1 cellular context compared by ENCODE assay signal in the genomic region with DNA sequence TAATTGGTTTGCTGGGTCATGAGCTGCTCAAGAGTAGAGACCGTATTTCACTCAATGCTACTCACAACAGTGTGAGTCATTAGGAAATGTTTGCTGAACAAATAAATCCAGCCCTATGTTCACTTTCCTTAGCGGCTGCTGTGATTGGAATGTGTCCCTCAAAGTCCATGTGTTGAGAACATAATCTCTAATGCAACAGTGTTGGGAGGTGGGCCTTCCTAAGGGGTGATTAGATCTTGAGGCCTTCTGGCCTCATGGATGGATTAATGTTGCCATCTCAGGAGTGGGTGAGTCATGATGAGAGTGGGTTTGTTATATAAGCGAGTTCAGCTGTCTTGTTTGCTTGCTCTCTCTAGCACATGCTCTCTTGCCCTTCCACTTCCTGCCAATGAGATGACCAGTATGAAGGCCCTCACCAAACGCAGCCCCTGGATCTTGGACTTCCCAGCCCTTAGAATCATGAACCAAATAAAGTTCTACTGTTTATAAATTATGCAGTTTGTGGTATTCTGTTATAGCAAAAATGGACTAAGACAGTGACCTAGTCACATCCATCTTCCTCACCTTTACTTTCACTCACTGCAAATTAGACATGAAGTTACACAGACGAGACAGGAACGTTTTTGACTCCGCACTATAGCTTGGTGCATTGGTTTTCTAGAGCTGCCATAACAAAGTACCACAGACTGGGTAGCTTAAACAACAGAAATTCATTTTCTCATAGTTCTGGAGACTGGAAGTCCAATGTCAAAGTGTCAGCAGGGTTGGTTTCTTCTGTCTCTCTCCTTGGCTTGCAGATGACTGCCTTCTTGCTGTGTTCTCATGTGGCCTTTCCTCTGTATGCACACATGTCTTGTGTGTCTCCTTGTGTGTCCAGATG.
TF ChIP-seq lines count a peak whose summit lies in the region.

No MANE protein-coding gene starts in this region.

TF ChIP-seq in HepG2, 621 proteins besides CTCF, POLR2A, EP300 and RAD21 (continued from another document and continues in another):
- TF ChIP-seq, protein P1, sequence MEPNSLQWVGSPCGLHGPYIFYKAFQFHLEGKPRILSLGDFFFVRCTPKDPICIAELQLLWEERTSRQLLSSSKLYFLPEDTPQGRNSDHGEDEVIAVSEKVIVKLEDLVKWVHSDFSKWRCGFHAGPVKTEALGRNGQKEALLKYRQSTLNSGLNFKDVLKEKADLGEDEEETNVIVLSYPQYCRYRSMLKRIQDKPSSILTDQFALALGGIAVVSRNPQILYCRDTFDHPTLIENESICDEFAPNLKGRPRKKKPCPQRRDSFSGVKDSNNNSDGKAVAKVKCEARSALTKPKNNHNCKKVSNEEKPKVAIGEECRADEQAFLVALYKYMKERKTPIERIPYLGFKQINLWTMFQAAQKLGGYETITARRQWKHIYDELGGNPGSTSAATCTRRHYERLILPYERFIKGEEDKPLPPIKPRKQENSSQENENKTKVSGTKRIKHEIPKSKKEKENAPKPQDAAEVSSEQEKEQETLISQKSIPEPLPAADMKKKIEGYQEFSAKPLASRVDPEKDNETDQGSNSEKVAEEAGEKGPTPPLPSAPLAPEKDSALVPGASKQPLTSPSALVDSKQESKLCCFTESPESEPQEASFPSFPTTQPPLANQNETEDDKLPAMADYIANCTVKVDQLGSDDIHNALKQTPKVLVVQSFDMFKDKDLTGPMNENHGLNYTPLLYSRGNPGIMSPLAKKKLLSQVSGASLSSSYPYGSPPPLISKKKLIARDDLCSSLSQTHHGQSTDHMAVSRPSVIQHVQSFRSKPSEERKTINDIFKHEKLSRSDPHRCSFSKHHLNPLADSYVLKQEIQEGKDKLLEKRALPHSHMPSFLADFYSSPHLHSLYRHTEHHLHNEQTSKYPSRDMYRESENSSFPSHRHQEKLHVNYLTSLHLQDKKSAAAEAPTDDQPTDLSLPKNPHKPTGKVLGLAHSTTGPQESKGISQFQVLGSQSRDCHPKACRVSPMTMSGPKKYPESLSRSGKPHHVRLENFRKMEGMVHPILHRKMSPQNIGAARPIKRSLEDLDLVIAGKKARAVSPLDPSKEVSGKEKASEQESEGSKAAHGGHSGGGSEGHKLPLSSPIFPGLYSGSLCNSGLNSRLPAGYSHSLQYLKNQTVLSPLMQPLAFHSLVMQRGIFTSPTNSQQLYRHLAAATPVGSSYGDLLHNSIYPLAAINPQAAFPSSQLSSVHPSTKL (CRISPR knock-in tag; IDR thresholded peaks at IDR 0.05): peak; percentile 98
- TF ChIP-seq RFX3 (CRISPR knock-in tag; IDR thresholded peaks at IDR 0.05): no peak
- peak; percentile 8; the same call in 1 of the 2 replicates for TF ChIP-seq ZNF121 (CRISPR knock-in tag; IDR thresholded peaks at IDR 0.05)
- peak; percentile 33; the same call in 1 of the 2 replicates for TF ChIP-seq FOXK2 (IDR thresholded peaks at IDR 0.05)
- TF ChIP-seq CENPT (CRISPR knock-in tag; IDR thresholded peaks at IDR 0.05; ENCODE audit: low read depth): no peak
- TF ChIP-seq SETDB1 (CRISPR knock-in tag; IDR thresholded peaks at IDR 0.05; ENCODE audit: borderline replicate concordance): peak; percentile 73; the same call in 1 of the 2 replicates
- TF ChIP-seq, protein P2, sequence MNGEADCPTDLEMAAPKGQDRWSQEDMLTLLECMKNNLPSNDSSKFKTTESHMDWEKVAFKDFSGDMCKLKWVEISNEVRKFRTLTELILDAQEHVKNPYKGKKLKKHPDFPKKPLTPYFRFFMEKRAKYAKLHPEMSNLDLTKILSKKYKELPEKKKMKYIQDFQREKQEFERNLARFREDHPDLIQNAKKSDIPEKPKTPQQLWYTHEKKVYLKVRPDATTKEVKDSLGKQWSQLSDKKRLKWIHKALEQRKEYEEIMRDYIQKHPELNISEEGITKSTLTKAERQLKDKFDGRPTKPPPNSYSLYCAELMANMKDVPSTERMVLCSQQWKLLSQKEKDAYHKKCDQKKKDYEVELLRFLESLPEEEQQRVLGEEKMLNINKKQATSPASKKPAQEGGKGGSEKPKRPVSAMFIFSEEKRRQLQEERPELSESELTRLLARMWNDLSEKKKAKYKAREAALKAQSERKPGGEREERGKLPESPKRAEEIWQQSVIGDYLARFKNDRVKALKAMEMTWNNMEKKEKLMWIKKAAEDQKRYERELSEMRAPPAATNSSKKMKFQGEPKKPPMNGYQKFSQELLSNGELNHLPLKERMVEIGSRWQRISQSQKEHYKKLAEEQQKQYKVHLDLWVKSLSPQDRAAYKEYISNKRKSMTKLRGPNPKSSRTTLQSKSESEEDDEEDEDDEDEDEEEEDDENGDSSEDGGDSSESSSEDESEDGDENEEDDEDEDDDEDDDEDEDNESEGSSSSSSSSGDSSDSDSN (CRISPR knock-in tag; IDR thresholded peaks at IDR 0.05): peak; percentile 67
- no peak for TF ChIP-seq ZNF567 (CRISPR knock-in tag; IDR thresholded peaks at IDR 0.05; ENCODE audit: borderline replicate concordance)
- TF ChIP-seq PHF21A (CRISPR knock-in tag; IDR thresholded peaks at IDR 0.05): peak; percentile 96
- TF ChIP-seq, protein P3, sequence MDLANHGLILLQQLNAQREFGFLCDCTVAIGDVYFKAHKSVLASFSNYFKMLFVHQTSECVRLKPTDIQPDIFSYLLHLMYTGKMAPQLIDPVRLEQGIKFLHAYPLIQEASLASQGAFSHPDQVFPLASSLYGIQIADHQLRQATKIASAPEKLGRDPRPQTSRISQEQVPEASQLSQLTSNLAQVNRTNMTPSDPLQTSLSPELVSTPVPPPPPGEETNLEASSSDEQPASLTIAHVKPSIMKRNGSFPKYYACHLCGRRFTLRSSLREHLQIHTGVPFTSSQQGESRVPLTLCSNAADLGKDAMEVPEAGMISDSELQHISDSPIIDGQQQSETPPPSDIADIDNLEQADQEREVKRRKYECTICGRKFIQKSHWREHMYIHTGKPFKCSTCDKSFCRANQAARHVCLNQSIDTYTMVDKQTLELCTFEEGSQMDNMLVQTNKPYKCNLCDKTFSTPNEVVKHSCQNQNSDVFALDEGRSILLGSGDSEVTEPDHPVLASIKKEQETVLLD (CRISPR knock-in tag; IDR thresholded peaks at IDR 0.05; ENCODE audit: low read depth): no peak
- TF ChIP-seq, protein P4, sequence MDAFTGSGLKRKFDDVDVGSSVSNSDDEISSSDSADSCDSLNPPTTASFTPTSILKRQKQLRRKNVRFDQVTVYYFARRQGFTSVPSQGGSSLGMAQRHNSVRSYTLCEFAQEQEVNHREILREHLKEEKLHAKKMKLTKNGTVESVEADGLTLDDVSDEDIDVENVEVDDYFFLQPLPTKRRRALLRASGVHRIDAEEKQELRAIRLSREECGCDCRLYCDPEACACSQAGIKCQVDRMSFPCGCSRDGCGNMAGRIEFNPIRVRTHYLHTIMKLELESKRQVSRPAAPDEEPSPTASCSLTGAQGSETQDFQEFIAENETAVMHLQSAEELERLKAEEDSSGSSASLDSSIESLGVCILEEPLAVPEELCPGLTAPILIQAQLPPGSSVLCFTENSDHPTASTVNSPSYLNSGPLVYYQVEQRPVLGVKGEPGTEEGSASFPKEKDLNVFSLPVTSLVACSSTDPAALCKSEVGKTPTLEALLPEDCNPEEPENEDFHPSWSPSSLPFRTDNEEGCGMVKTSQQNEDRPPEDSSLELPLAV (CRISPR knock-in tag; conservative IDR thresholded peaks at IDR 0.05; ENCODE audit: low read depth): no peak
- peak; percentile 95 for TF ChIP-seq RXRB (CRISPR knock-in tag; IDR thresholded peaks at IDR 0.05; ENCODE audit: borderline replicate concordance)
- TF ChIP-seq ZFP36L1 (CRISPR knock-in tag; IDR thresholded peaks at IDR 0.05): no peak
- TF ChIP-seq, protein P5, sequence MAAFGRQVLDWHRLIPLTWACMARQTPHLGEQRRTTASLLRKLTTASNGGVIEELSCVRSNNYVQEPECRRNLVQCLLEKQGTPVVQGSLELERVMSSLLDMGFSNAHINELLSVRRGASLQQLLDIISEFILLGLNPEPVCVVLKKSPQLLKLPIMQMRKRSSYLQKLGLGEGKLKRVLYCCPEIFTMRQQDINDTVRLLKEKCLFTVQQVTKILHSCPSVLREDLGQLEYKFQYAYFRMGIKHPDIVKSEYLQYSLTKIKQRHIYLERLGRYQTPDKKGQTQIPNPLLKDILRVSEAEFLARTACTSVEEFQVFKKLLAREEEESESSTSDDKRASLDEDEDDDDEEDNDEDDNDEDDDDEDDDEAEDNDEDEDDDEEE (CRISPR knock-in tag; IDR thresholded peaks at IDR 0.05): no peak
- peak; percentile 81 for TF ChIP-seq ZFP1 (CRISPR knock-in tag; IDR thresholded peaks at IDR 0.05)
- no peak for TF ChIP-seq MTF2 (CRISPR knock-in tag; IDR thresholded peaks at IDR 0.05; ENCODE audit: borderline replicate concordance)
- TF ChIP-seq, protein P6, sequence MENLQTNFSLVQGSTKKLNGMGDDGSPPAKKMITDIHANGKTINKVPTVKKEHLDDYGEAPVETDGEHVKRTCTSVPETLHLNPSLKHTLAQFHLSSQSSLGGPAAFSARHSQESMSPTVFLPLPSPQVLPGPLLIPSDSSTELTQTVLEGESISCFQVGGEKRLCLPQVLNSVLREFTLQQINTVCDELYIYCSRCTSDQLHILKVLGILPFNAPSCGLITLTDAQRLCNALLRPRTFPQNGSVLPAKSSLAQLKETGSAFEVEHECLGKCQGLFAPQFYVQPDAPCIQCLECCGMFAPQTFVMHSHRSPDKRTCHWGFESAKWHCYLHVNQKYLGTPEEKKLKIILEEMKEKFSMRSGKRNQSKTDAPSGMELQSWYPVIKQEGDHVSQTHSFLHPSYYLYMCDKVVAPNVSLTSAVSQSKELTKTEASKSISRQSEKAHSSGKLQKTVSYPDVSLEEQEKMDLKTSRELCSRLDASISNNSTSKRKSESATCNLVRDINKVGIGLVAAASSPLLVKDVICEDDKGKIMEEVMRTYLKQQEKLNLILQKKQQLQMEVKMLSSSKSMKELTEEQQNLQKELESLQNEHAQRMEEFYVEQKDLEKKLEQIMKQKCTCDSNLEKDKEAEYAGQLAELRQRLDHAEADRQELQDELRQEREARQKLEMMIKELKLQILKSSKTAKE (CRISPR knock-in tag; IDR thresholded peaks at IDR 0.05; ENCODE audit: borderline replicate concordance): peak; percentile 83
- TF ChIP-seq ZFAT (CRISPR knock-in tag; conservative IDR thresholded peaks at IDR 0.05): no peak
- no peak for TF ChIP-seq ZNF234 (CRISPR knock-in tag; conservative IDR thresholded peaks at IDR 0.05)
- TF ChIP-seq ISX (CRISPR knock-in tag; conservative IDR thresholded peaks at IDR 0.05): no peak
- TF ChIP-seq HDAC1 (CRISPR knock-in tag; IDR thresholded peaks at IDR 0.05): peak; percentile 96
- 0 out of 2 replicates have a peak, but pooled peaks have one; percentile 21 for TF ChIP-seq ZNF30 (CRISPR knock-in tag; IDR thresholded peaks at IDR 0.05)
- TF ChIP-seq, protein P7, sequence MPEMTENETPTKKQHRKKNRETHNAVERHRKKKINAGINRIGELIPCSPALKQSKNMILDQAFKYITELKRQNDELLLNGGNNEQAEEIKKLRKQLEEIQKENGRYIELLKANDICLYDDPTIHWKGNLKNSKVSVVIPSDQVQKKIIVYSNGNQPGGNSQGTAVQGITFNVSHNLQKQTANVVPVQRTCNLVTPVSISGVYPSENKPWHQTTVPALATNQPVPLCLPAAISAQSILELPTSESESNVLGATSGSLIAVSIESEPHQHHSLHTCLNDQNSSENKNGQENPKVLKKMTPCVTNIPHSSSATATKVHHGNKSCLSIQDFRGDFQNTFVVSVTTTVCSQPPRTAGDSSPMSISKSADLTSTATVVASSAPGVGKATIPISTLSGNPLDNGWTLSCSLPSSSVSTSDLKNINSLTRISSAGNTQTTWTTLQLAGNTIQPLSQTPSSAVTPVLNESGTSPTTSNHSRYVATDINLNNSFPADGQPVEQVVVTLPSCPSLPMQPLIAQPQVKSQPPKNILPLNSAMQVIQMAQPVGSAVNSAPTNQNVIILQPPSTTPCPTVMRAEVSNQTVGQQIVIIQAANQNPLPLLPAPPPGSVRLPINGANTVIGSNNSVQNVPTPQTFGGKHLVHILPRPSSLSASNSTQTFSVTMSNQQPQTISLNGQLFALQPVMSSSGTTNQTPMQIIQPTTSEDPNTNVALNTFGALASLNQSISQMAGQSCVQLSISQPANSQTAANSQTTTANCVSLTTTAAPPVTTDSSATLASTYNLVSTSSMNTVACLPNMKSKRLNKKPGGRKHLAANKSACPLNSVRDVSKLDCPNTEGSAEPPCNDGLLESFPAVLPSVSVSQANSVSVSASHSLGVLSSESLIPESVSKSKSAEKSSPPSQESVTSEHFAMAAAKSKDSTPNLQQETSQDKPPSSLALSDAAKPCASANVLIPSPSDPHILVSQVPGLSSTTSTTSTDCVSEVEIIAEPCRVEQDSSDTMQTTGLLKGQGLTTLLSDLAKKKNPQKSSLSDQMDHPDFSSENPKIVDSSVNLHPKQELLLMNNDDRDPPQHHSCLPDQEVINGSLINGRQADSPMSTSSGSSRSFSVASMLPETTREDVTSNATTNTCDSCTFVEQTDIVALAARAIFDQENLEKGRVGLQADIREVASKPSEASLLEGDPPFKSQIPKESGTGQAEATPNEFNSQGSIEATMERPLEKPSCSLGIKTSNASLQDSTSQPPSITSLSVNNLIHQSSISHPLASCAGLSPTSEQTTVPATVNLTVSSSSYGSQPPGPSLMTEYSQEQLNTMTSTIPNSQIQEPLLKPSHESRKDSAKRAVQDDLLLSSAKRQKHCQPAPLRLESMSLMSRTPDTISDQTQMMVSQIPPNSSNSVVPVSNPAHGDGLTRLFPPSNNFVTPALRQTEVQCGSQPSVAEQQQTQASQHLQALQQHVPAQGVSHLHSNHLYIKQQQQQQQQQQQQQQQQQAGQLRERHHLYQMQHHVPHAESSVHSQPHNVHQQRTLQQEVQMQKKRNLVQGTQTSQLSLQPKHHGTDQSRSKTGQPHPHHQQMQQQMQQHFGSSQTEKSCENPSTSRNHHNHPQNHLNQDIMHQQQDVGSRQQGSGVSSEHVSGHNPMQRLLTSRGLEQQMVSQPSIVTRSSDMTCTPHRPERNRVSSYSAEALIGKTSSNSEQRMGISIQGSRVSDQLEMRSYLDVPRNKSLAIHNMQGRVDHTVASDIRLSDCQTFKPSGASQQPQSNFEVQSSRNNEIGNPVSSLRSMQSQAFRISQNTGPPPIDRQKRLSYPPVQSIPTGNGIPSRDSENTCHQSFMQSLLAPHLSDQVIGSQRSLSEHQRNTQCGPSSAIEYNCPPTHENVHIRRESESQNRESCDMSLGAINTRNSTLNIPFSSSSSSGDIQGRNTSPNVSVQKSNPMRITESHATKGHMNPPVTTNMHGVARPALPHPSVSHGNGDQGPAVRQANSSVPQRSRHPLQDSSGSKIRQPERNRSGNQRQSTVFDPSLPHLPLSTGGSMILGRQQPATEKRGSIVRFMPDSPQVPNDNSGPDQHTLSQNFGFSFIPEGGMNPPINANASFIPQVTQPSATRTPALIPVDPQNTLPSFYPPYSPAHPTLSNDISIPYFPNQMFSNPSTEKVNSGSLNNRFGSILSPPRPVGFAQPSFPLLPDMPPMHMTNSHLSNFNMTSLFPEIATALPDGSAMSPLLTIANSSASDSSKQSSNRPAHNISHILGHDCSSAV (CRISPR knock-in tag; IDR thresholded peaks at IDR 0.05; ENCODE audit: borderline replicate concordance): no peak
- no peak for TF ChIP-seq ZNF577 (CRISPR knock-in tag; IDR thresholded peaks at IDR 0.05; ENCODE audit: borderline replicate concordance, low read depth)
- TF ChIP-seq ZNF766 (CRISPR knock-in tag; IDR thresholded peaks at IDR 0.05; ENCODE audit: borderline replicate concordance): peak; percentile 70; the same call in 1 of the 2 replicates
- TF ChIP-seq ZNF263 (CRISPR knock-in tag; IDR thresholded peaks at IDR 0.05): 0 out of 2 replicates have a peak, but pooled peaks have one; percentile 38
- 0 out of 2 replicates have a peak, but pooled peaks have one; percentile 57 for TF ChIP-seq ZBTB42 (CRISPR knock-in tag; IDR thresholded peaks at IDR 0.05)
- TF ChIP-seq KLF9 (CRISPR knock-in tag; IDR thresholded peaks at IDR 0.05; ENCODE audit: low read depth): no peak; the same call in 1 of the 2 replicates
- TF ChIP-seq MAF1 (CRISPR knock-in tag; IDR thresholded peaks at IDR 0.05; ENCODE audit: borderline replicate concordance): no peak
- TF ChIP-seq SAFB2 (CRISPR knock-in tag; IDR thresholded peaks at IDR 0.05; ENCODE audit: borderline replicate concordance, low read depth): no peak; the same call in 1 of the 2 replicates
- peak; percentile 83 for TF ChIP-seq ZNF124 (CRISPR knock-in tag; IDR thresholded peaks at IDR 0.05)
- no peak for TF ChIP-seq KLF15 (CRISPR knock-in tag; IDR thresholded peaks at IDR 0.05; ENCODE audit: borderline replicate concordance)
- peak; percentile 85; the same call in 1 of the 2 replicates for TF ChIP-seq FOXO1 (CRISPR knock-in tag; IDR thresholded peaks at IDR 0.05)
- TF ChIP-seq GATAD1 (CRISPR knock-in tag; IDR thresholded peaks at IDR 0.05): peak; percentile 69
